ENCODE assay signal across 18 cellular contexts in the genomic region with DNA sequence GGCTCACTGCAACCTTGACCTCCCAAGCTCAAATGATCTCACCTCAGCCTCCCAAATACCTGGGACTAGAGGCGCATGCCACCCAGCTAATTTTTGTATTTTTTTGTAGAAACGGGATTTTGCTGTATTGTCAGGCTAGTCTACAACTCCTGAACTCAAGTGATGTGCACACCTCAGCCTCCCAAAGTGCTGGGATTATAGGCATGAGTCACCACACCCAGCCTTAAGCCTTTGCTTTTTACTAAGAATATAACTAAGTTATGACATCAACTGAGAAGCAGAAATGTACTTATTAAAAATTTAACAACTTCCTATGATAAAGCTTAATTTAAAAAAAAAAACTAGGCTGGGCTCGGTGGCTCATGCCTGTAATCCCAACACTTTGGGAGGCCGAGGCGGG. TPM values are rescaled to one million over a fixed set of nuclear protein-coding genes. Genes with fewer than 3 reads are reported as not detected.
DNase-seq lines count a peak whose midpoint lies in the region; ATAC-seq and TF ChIP-seq lines count a peak whose summit lies in the region.
"Had no signal": no experiment of that assay in that cellular context is flagged by ENCODE, and none has a peak within 500 bp of the region (broad histone marks: within the 10 kb centered on the region; RNA-seq: fewer than 3 reads in every experiment).

No MANE protein-coding gene starts in this region.

- dilution Hi-C loops in mammary epithelial cell (cut with HindIII; ENCODE audit: low sequenced_read_pairs): no loop called here

- peak; percentile 75 for ATAC-seq in esophagus mucosa
- ATAC-seq: A549; CD8-positive, alpha-beta T cell; GM12878 had no signal

- peak; percentile 21 for DNase-seq in ELR (ENCODE audit: low read depth)
- DNase-seq in iris pigment epithelial cell (ENCODE audit: low read depth): peak; percentile 26
- DNase-seq in mammary epithelial cell: no peak
- DNase-seq in Kasumi-1 (lab: John Stamatoyannopoulos, UW): no peak
- DNase-seq in OCI-M1 (lab: John Stamatoyannopoulos, UW): no peak
- DNase-seq: AML-193; Caco-2; Calu3; CD4-positive, alpha-beta T cell; CD8-positive, alpha-beta T cell; DMS79 treated with DMSO at 0.1 percent for 48 hours; GDM1 had no signal

- in situ Hi-C loops in mammary epithelial cell (cut with MboI; ENCODE audit: low sequenced_read_pairs in 2 of 2): no loop called here

- H3K4me1 ChIP-seq in mammary epithelial cell (ENCODE audit: insufficient read depth, low read length): no peaks in the 10 kb centered on the region
- H3K4me1 ChIP-seq: A549; BLaER1 treated with 17β-estradiol and CSF1 and Interleukin-3, amounts not matched to agents 10 nM and 100 nM; Caco-2 had no signal

- intact Hi-C loops in mammary epithelial cell (cut with micrococcal nuclease): no loop called here

- H3K4me2 ChIP-seq in mammary epithelial cell (ENCODE audit: insufficient read depth, low read depth, low read length): no peak overlapping the region
- H3K4me2 ChIP-seq: A549; BLaER1 treated with 17β-estradiol and CSF1 and Interleukin-3, amounts not matched to agents 10 nM and 100 nM had no signal

- no peak overlapping the region for H3K9ac ChIP-seq in mammary epithelial cell (ENCODE audit: insufficient read depth, low read length)
- H3K9ac ChIP-seq: BLaER1 treated with 17β-estradiol and CSF1 and Interleukin-3, amounts not matched to agents 10 nM and 100 nM had no signal

- no peak for TF ChIP-seq CTCF in mammary epithelial cell (conservative IDR thresholded peaks at IDR 0.05 in 1 of 2, IDR thresholded peaks at IDR 0.05 in 1 of 2; ENCODE audit: extremely low read depth in 1 of 2, insufficient read depth in 1 of 2, low read depth in 1 of 2, low read length in 2 of 2)

- no peak overlapping the region for H3K27ac ChIP-seq in mammary epithelial cell (ENCODE audit: insufficient read depth, low read depth, low read length)
- H3K27ac ChIP-seq: 22Rv1; A549; BLaER1 treated with 17β-estradiol and CSF1 and Interleukin-3, amounts not matched to agents 10 nM and 100 nM; C4-2B had no signal

- H3K36me3 ChIP-seq in mammary epithelial cell (ENCODE audit: insufficient read depth, low read length): peaks cover 47% of the 10 kb centered on the region

- no peaks in the 10 kb centered on the region for H4K20me1 ChIP-seq in mammary epithelial cell (ENCODE audit: insufficient read depth, low read length)

- H2AFZ ChIP-seq in mammary epithelial cell (ENCODE audit: low read depth, low read length): no peak overlapping the region

- CTCF ChIA-PET in mammary epithelial cell (lab: Charles Lee; ENCODE audit: low non-redundant PET): no interaction called here

- peaks cover 9% of the 10 kb centered on the region for H3K79me2 ChIP-seq in mammary epithelial cell (ENCODE audit: insufficient read depth, low read length)

- no peaks in the 10 kb centered on the region for H3K27me3 ChIP-seq in mammary epithelial cell (ENCODE audit: insufficient read depth, low read length)
- H3K27me3 ChIP-seq: BLaER1 treated with 17β-estradiol and CSF1 and Interleukin-3, amounts not matched to agents 10 nM and 100 nM had no signal

- WGBS in mammary epithelial cell (ENCODE audit: low coverage, missing lambda C conversion rate): 81% methylated on average over 5 of the region's 5 CpGs

- H3K9me3 ChIP-seq in mammary epithelial cell (replicated peaks; ENCODE audit: insufficient read depth, low read length): no peaks in the 10 kb centered on the region
- H3K9me3 ChIP-seq: A549; BLaER1 treated with 17β-estradiol and CSF1 and Interleukin-3, amounts not matched to agents 10 nM and 100 nM; Caco-2 had no signal

- H3K4me3 ChIP-seq in mammary epithelial cell (replicated peaks in 1 of 3; ENCODE audit: insufficient read depth in 1 of 3, low read depth in 2 of 3, low read length in 3 of 3): no peak overlapping the region
- H3K4me3 ChIP-seq: A549; BLaER1 treated with 17β-estradiol and CSF1 and Interleukin-3, amounts not matched to agents 10 nM and 100 nM; GM12878 had no signal

- no TSS peak for BruUV-seq in mammary epithelial cell (replicated peaks; lab: Mats Ljungman, UMichigan)

RNA-seq across cellular contexts. Expression of a gene that starts 8.9 kb away (rescaled TPM):
- total RNA-seq in esophagus mucosa: 92.6 TPM
- 100 to 1,000 TPM in 1 of 2 donors, 10 to 100 TPM in 1; 69.2 to 126 TPM for total RNA-seq in mammary epithelial cell
- polyA plus RNA-seq in mammary epithelial cell: 114 TPM
- 174 TPM for polyA minus RNA-seq in mammary epithelial cell

RNA-seq across cellular contexts. Expression of a gene that starts 47.9 kb away (rescaled TPM):
- total RNA-seq in esophagus mucosa: 53.6 TPM
- total RNA-seq in mammary epithelial cell: 10 to 100 TPM; 57.2 to 88.8 TPM
- 45.5 TPM for polyA plus RNA-seq in mammary epithelial cell
- 78.6 TPM for polyA minus RNA-seq in mammary epithelial cell

RNA-seq across cellular contexts. Expression of a gene that starts 48.7 kb away (rescaled TPM):
- total RNA-seq in esophagus mucosa (11.9 TPM), mammary epithelial cell (10 to 100 TPM in 1 of 2 donors, 1 to 10 TPM in 1; 9.0 to 12.3 TPM)
- 10.4 TPM for polyA plus RNA-seq in mammary epithelial cell
- polyA minus RNA-seq in mammary epithelial cell: 5.1 TPM

RNA-seq across cellular contexts. Expression of a gene that starts 53.2 kb away (rescaled TPM):
- 7.2 TPM for total RNA-seq in esophagus mucosa
- 1 to 10 TPM in 1 of 2 donors, under 1 TPM in 1; 0.26 to 5.0 TPM for total RNA-seq in mammary epithelial cell
- 6.2 TPM for polyA plus RNA-seq in mammary epithelial cell
- polyA minus RNA-seq in mammary epithelial cell: 6.0 TPM

Comparison
In these comparisons a context has a peak if more than half of its experiments do, and no peak if none do; other contexts are left out.
1. DNase-seq: peak in ELR (single experiment) and iris pigment epithelial cell (single experiment); none in mammary epithelial cell (single experiment), Kasumi-1 (0 of 2) and OCI-M1 (single experiment).